ENCODE assay signal across 9 cellular contexts in genomic region chr22:36289948-36290361, GRCh38. TPM values are rescaled to one million over a fixed set of nuclear protein-coding genes. Genes with fewer than 3 reads are reported as not detected.
A peak's percentile ranks its signal among the peaks of the same experiment; 100 is the strongest.
DNase-seq lines count a peak whose midpoint lies in the region; ATAC-seq, FAIRE-seq and TF ChIP-seq lines count a peak whose summit lies in the region.
"Not testable (repeated sequence)": the region's sequence is repeated elsewhere in the genome, so short reads cannot be mapped to it uniquely, and the experiment has no call there.
"Had no signal": no experiment of that assay in that cellular context is flagged by ENCODE, and none has a peak within 500 bp of the region (broad histone marks: within the 10 kb centered on the region; RNA-seq: fewer than 3 reads in every experiment).

No MANE protein-coding gene starts in this region.

- H3K4me2 ChIP-seq in astrocyte (ENCODE audit: low read length) = not testable (repeated sequence)

- CTCF ChIA-PET in Caco-2 (lab: Charles Lee) = not testable (repeated sequence)
- CTCF ChIA-PET in T-cell (lab: Charles Lee) = interaction anchor here in 1 of 2 donors (0.8 kb wide), 2 partner anchors 12 to 31 kb away, joined by 3 to 4 read pairs; no protein-coding TSS in a partner anchor
- CTCF ChIA-PET in activated CD4-positive, alpha-beta T cell treated with anti-CD3 and anti-CD28 coated beads, Interleukin-2, amount 10 ng/mL, durations not matched to agents 7 days and 5 days (lab: Charles Lee) = interaction anchor here (1.3 to 5.2 kb wide), 3 partner anchors 12 to 180 kb away, joined by 4 to 35 read pairs (median 10); no protein-coding TSS in a partner anchor

- H2AFZ ChIP-seq in astrocyte (ENCODE audit: low read depth, low read length) = not testable (repeated sequence)

- BruUV-seq in Caco-2 (replicated peaks; lab: Mats Ljungman, UMichigan) = not testable (repeated sequence)

- peak; percentile 78 to 88 (median 84) for ATAC-seq in T-cell (replicated peaks in 1 of 4)
- ATAC-seq in Right ventricle myocardium superior (ENCODE audit: poor library complexity); upper lobe of right lung: not testable (repeated sequence)

- H3K4me1 Mint-ChIP-seq in Caco-2 (ENCODE audit: low read depth, unreplicated experiment) = not testable (repeated sequence)
- peaks cover 53 to 64% (median 58%) of the 10 kb centered on the region in 3 donors for H3K4me1 Mint-ChIP-seq in T-cell
- peaks cover 69% of the 10 kb centered on the region for H3K4me1 Mint-ChIP-seq in activated CD4-positive, alpha-beta T cell treated with anti-CD3 and anti-CD28 coated beads, Interleukin-2, amount 10 ng/mL, durations not matched to agents 7 days and 5 days
- H3K4me1 Mint-ChIP-seq in activated T-helper 2 cell treated with anti-CD3 and anti-CD28 coated beads, Interferon-gamma antibody, Interleukin-2, Interleukin-4, amounts not matched to agents 10 μg/mL and 5 μg/mL and 100 μg/mL, durations not matched to agents 14 hours and 24 hours and 36 hours (ENCODE audit: low read depth) = peaks cover 26% of the 10 kb centered on the region
- peaks cover 25% of the 10 kb centered on the region for H3K4me1 Mint-ChIP-seq in astrocyte (ENCODE audit: low read depth, unreplicated experiment)

- H3K27me3 ChIP-seq in Caco-2 (replicated peaks; ENCODE audit: control insufficient read depth, insufficient read depth, low read length); astrocyte (ENCODE audit: insufficient read depth, low read length); upper lobe of right lung: not testable (repeated sequence)

- H3K27ac Mint-ChIP-seq in Caco-2 (ENCODE audit: unreplicated experiment) (peak overlapping the region; percentile 59), T-cell (peak overlapping the region; percentile 96 to 99), astrocyte (ENCODE audit: unreplicated experiment) (peak overlapping the region; percentile 91)
- H3K27ac Mint-ChIP-seq in activated CD4-positive, alpha-beta T cell treated with anti-CD3 and anti-CD28 coated beads, Interleukin-2, amount 10 ng/mL, durations not matched to agents 7 days and 5 days = peak overlapping the region; percentile 96
- H3K27ac Mint-ChIP-seq in activated T-helper 2 cell treated with anti-CD3 and anti-CD28 coated beads, Interferon-gamma antibody, Interleukin-2, Interleukin-4, amounts not matched to agents 10 μg/mL and 5 μg/mL and 100 μg/mL, durations not matched to agents 14 hours and 24 hours and 36 hours = peak overlapping the region; percentile 51

- intact Hi-C loops in Caco-2 (cut with micrococcal nuclease; ENCODE audit: unreplicated experiment); activated T-helper 2 cell treated with anti-CD3 and anti-CD28 coated beads, Interferon-gamma antibody, Interleukin-2, Interleukin-4, amounts not matched to agents 10 μg/mL and 5 μg/mL and 100 μg/mL, durations not matched to agents 14 hours and 24 hours and 36 hours (cut with micrococcal nuclease); Right ventricle myocardium superior (cut with DNase I); posterior vena cava (cut with DNase I); upper lobe of right lung (cut with DNase I): not testable (repeated sequence)

- peaks cover 18% of the 10 kb centered on the region for H3K36me3 ChIP-seq in Caco-2 (ENCODE audit: control insufficient read depth, insufficient read depth, low read length)
- H3K36me3 ChIP-seq in astrocyte (ENCODE audit: insufficient read depth, low read length) = peaks cover 73% of the 10 kb centered on the region
- peaks cover 86% of the 10 kb centered on the region for H3K36me3 ChIP-seq in upper lobe of right lung

- not testable (repeated sequence) for H3K9me3 Mint-ChIP-seq in Caco-2 (ENCODE audit: unreplicated experiment); T-cell; activated CD4-positive, alpha-beta T cell treated with anti-CD3 and anti-CD28 coated beads, Interleukin-2, amount 10 ng/mL, durations not matched to agents 7 days and 5 days; activated T-helper 2 cell treated with anti-CD3 and anti-CD28 coated beads, Interferon-gamma antibody, Interleukin-2, Interleukin-4, amounts not matched to agents 10 μg/mL and 5 μg/mL and 100 μg/mL, durations not matched to agents 14 hours and 24 hours and 36 hours; astrocyte (ENCODE audit: unreplicated experiment)

- H3K9ac ChIP-seq in astrocyte (ENCODE audit: low read length) = not testable (repeated sequence)

- not testable (repeated sequence) for H3K4me1 ChIP-seq in Caco-2; astrocyte (ENCODE audit: insufficient read depth, low read length)
- H3K4me1 ChIP-seq in upper lobe of right lung = peaks cover 19% of the 10 kb centered on the region

- not testable (repeated sequence) for FAIRE-seq in astrocyte (lab: Jason Lieb, UNC)

- POLR2A ChIA-PET in Caco-2 (lab: Charles Lee) (interaction anchor here (0.6 kb wide), 1 partner anchor 152 kb away, joined by 10 read pairs; no protein-coding TSS in a partner anchor), T-cell (lab: Charles Lee) (interaction anchor here in 1 of 2 donors (0.6 kb wide), 1 partner anchor 228 kb away, joined by 4 read pairs; no protein-coding TSS in a partner anchor)
- POLR2A ChIA-PET in activated CD4-positive, alpha-beta T cell treated with anti-CD3 and anti-CD28 coated beads, Interleukin-2, amount 10 ng/mL, durations not matched to agents 7 days and 5 days (lab: Charles Lee) = not testable (repeated sequence)

- not testable (repeated sequence) for DNase-seq in Caco-2; astrocyte (ENCODE audit: low read depth)
- DNase-seq in T-cell = peak; percentile 14 to 72 (median 50)
- peak; percentile 71 for DNase-seq in activated CD4-positive, alpha-beta T cell treated with anti-CD3 and anti-CD28 coated beads, Interleukin-2, amount 10 ng/mL, durations not matched to agents 7 days and 5 days
- DNase-seq in activated T-helper 2 cell treated with anti-CD3 and anti-CD28 coated beads, Interferon-gamma antibody, Interleukin-2, Interleukin-4, amounts not matched to agents 10 μg/mL and 5 μg/mL and 100 μg/mL, durations not matched to agents 14 hours and 24 hours and 36 hours (ENCODE audit: low spot score) = peak; percentile 53
- DNase-seq in Right ventricle myocardium superior = peak; percentile 26
- peak; percentile 25 for DNase-seq in posterior vena cava (ENCODE audit: low spot score)
- DNase-seq in upper lobe of right lung = peak; percentile 33

- peaks cover 97% of the 10 kb centered on the region for H3K36me3 Mint-ChIP-seq in Caco-2 (ENCODE audit: insufficient read depth, unreplicated experiment)
- peaks cover 75% of the 10 kb centered on the region for H3K36me3 Mint-ChIP-seq in T-cell
- peaks cover 76% of the 10 kb centered on the region for H3K36me3 Mint-ChIP-seq in activated CD4-positive, alpha-beta T cell treated with anti-CD3 and anti-CD28 coated beads, Interleukin-2, amount 10 ng/mL, durations not matched to agents 7 days and 5 days (ENCODE audit: low read depth)
- peaks cover 90% of the 10 kb centered on the region for H3K36me3 Mint-ChIP-seq in activated T-helper 2 cell treated with anti-CD3 and anti-CD28 coated beads, Interferon-gamma antibody, Interleukin-2, Interleukin-4, amounts not matched to agents 10 μg/mL and 5 μg/mL and 100 μg/mL, durations not matched to agents 14 hours and 24 hours and 36 hours (ENCODE audit: low read depth)
- H3K36me3 Mint-ChIP-seq in astrocyte (ENCODE audit: low read depth, unreplicated experiment) = peaks cover 39% of the 10 kb centered on the region

- H3K9me3 ChIP-seq in Caco-2; astrocyte (ENCODE audit: insufficient read depth, low read depth, low read length); upper lobe of right lung: not testable (repeated sequence)

- H3K27ac ChIP-seq in astrocyte (ENCODE audit: low read depth, low read length); upper lobe of right lung: not testable (repeated sequence)

- not testable (repeated sequence) for H3K4me3 Mint-ChIP-seq in Caco-2 (ENCODE audit: unreplicated experiment); activated T-helper 2 cell treated with anti-CD3 and anti-CD28 coated beads, Interferon-gamma antibody, Interleukin-2, Interleukin-4, amounts not matched to agents 10 μg/mL and 5 μg/mL and 100 μg/mL, durations not matched to agents 14 hours and 24 hours and 36 hours (ENCODE audit: low read depth)
- H3K4me3 Mint-ChIP-seq in T-cell (peak overlapping the region; percentile 58 to 83 (median 69)), astrocyte (ENCODE audit: unreplicated experiment) (peak overlapping the region; percentile 4)
- H3K4me3 Mint-ChIP-seq in activated CD4-positive, alpha-beta T cell treated with anti-CD3 and anti-CD28 coated beads, Interleukin-2, amount 10 ng/mL, durations not matched to agents 7 days and 5 days = peak overlapping the region; percentile 64

- not testable (repeated sequence) for H3K27me3 Mint-ChIP-seq in Caco-2 (ENCODE audit: insufficient read depth, unreplicated experiment); T-cell; activated CD4-positive, alpha-beta T cell treated with anti-CD3 and anti-CD28 coated beads, Interleukin-2, amount 10 ng/mL, durations not matched to agents 7 days and 5 days; activated T-helper 2 cell treated with anti-CD3 and anti-CD28 coated beads, Interferon-gamma antibody, Interleukin-2, Interleukin-4, amounts not matched to agents 10 μg/mL and 5 μg/mL and 100 μg/mL, durations not matched to agents 14 hours and 24 hours and 36 hours (ENCODE audit: low read depth); astrocyte (ENCODE audit: low read depth, unreplicated experiment)

- peaks cover 73% of the 10 kb centered on the region for H3K79me2 ChIP-seq in astrocyte (ENCODE audit: insufficient read depth, low read length)

- H3K4me3 ChIP-seq in Caco-2 (ENCODE audit: low read depth, low read length); astrocyte (ENCODE audit: insufficient read depth, low read depth, low read length); upper lobe of right lung: not testable (repeated sequence)

- not testable (repeated sequence) for TF ChIP-seq CTCF in Caco-2 (IDR thresholded peaks at IDR 0.05; ENCODE audit: insufficient read depth in 1 of 2, low read depth in 1 of 2, low read length in 1 of 2, severe bottlenecking in 1 of 2, unreplicated experiment in 1 of 2); astrocyte (IDR thresholded peaks at IDR 0.05; ENCODE audit: insufficient read depth, low read depth, low read length); upper lobe of right lung (IDR thresholded peaks at IDR 0.05)

- H4K20me1 ChIP-seq in astrocyte (ENCODE audit: insufficient read depth, low read length) = peaks cover 86% of the 10 kb centered on the region

RNA-seq across cellular contexts. Expression of gene APOL1, which starts 37.0 kb away (rescaled TPM):
- total RNA-seq in Caco-2 (2022) (0.32 and 0.39 TPM in 2 replicates), T-cell (10 to 100 TPM; 15.7 to 29.5 (median 19.8) TPM), astrocyte (3.9 and 7.5 TPM in 2 replicates), Right ventricle myocardium superior (16.8 TPM), posterior vena cava (10 to 100 TPM; 39.9 to 69.3 TPM), upper lobe of right lung (92.8 TPM)
- 10 to 100 TPM; 50.9 to 60.0 TPM for total RNA-seq in activated CD4-positive, alpha-beta T cell treated with anti-CD3 and anti-CD28 coated beads, Interleukin-2, amount 10 ng/mL, durations not matched to agents 7 days and 5 days
- 28.5 and 31.5 TPM in 2 replicates for total RNA-seq in activated T-helper 2 cell treated with anti-CD3 and anti-CD28 coated beads, Interferon-gamma antibody, Interleukin-2, Interleukin-4, amounts not matched to agents 10 μg/mL and 5 μg/mL and 100 μg/mL, durations not matched to agents 14 hours and 24 hours and 36 hours
- total RNA-seq: smooth muscle cell had no signal

RNA-seq across cellular contexts. Expression of gene APOL2, which starts 50.6 kb away (rescaled TPM):
- 7.9 and 10.0 TPM in 2 replicates for total RNA-seq in Caco-2 (2022)
- 10 to 100 TPM; 38.3 to 80.7 (median 70.6) TPM for total RNA-seq in T-cell
- total RNA-seq in activated CD4-positive, alpha-beta T cell treated with anti-CD3 and anti-CD28 coated beads, Interleukin-2, amount 10 ng/mL, durations not matched to agents 7 days and 5 days = 10 to 100 TPM; 77.0 to 85.4 TPM
- total RNA-seq in activated T-helper 2 cell treated with anti-CD3 and anti-CD28 coated beads, Interferon-gamma antibody, Interleukin-2, Interleukin-4, amounts not matched to agents 10 μg/mL and 5 μg/mL and 100 μg/mL, durations not matched to agents 14 hours and 24 hours and 36 hours = 54.7 and 55.4 TPM in 2 replicates
- 77.2 and 85.1 TPM in 2 replicates for total RNA-seq in astrocyte
- total RNA-seq in Right ventricle myocardium superior = 58.6 TPM
- total RNA-seq in posterior vena cava = 10 to 100 TPM; 50.5 to 54.4 TPM
- total RNA-seq in upper lobe of right lung = 51.6 TPM
